Comparison of ENCODE assay signal across 8 cellular contexts in genomic region chr2:71798266-71799012, GRCh38.
DNase-seq lines count a peak whose midpoint lies in the region; ATAC-seq and TF ChIP-seq lines count a peak whose summit lies in the region.

No MANE protein-coding gene starts in this region.

- H3K36me3 ChIP-seq in psoas muscle (ENCODE audit: insufficient read depth in 1 of 2, low read depth in 1 of 2), result no peaks in the 10 kb centered on the region

- H3K27ac ChIP-seq in psoas muscle, result no peak overlapping the region

- 84 to 92% (median 88%) methylated on average over 8 of the region's 8 CpGs for WGBS in psoas muscle, 3 donors

- peak; percentile 63 for TF ChIP-seq CTCF in psoas muscle (IDR thresholded peaks at IDR 0.05)

- no peaks in the 10 kb centered on the region for H3K4me1 ChIP-seq in psoas muscle

- no peak overlapping the region for H3K4me3 ChIP-seq in psoas muscle

- ATAC-seq in HG03354 (IDR thresholded peaks at IDR 0.05; ENCODE audit: poor library complexity, severe bottlenecking, unreplicated experiment) (peak; percentile 74), psoas muscle (peak; percentile 66 to 79 (median 73))

- DNase-seq in activated T-cell treated with anti-CD3 and anti-CD28 coated beads for 48 hours (ENCODE audit: low read depth) (peak; percentile 2), SW480 (ENCODE audit: low spot score) (peak; percentile 54), globus pallidus (ENCODE audit: low spot score) (peak; percentile 33), psoas muscle (no peak), NCI-H2171 (lab: John Stamatoyannopoulos, UW) (no peak), NCI-H526 treated with DMSO at 0.1 percent for 48 hours (lab: John Stamatoyannopoulos, UW) (no peak)
- DNase-seq in activated T-cell treated with anti-CD3 and anti-CD28 coated beads, Interleukin-2, amount 50 U/mL, for 1 hour, result no peak

- no peaks in the 10 kb centered on the region for H3K27me3 ChIP-seq in psoas muscle (ENCODE audit: insufficient read depth in 3 of 3, low read length in 2 of 3)

- intact Hi-C loops in psoas muscle (cut with DNase I), result loop anchor here (5.0 to 10.0 kb wide), 2 partner anchors 194 to 251 kb away; no protein-coding TSS in a partner anchor

- no peaks in the 10 kb centered on the region for H3K9me3 ChIP-seq in psoas muscle

Comparison
In these comparisons a context has a peak if more than half of its experiments do, and no peak if none do; other contexts are left out.
1. DNase-seq: peak in activated T-cell treated with anti-CD3 and anti-CD28 coated beads for 48 hours (single experiment), SW480 (single experiment) and globus pallidus (single experiment); none in activated T-cell treated with anti-CD3 and anti-CD28 coated beads, Interleukin-2, amount 50 U/mL, for 1 hour (single experiment), psoas muscle (0 of 2), NCI-H2171 (single experiment) and NCI-H526 treated with DMSO at 0.1 percent for 48 hours (single experiment).